ENCODE assay signal across 8 cellular contexts in the genomic region with DNA sequence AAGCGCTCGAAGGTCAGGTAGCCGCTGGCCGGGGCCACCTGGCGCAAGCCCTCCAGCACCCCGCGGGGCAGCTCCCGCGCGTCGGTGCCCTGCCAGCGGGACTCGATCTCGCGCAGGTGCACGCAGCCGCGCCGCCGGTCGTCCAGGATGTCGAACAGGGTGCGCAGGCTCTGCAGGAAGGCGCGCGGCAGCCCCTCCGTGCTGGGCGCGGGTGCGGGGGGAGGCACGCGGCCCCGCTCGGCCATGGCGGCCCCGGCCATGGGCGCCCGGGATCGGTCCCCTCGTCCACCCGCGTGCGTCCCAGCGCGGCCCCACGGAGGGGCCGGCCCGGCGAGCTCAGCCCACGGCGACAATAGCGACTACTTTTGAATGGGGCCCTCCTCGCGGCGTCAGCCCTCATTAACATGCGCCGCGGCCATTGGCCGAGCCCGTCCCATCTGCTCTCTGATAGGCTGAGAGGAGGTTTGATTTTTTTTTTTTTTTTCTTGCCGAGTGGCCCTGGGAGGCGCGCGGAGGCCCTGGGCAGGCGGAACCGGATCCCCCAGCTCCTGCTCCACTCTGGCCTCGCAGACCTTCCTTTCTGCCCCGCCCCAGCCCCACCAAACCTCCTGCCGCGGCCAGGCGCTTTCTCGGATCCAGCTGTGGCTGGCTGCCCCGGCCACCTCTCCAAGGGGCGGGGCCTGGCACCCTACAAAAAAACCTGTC. TPM values are rescaled to one million over a fixed set of nuclear protein-coding genes. Genes with fewer than 3 reads are reported as not detected.
DNase-seq lines count a peak whose midpoint lies in the region; ATAC-seq, FAIRE-seq and TF ChIP-seq lines count a peak whose summit lies in the region.

Gene SAPCD2 (minus strand): TSS at position 357 of the 705 bp plus-strand sequence. CDS start 97 bp downstream, at position 260.

- H3K4me1 ChIP-seq in esophagus squamous epithelium, result peaks cover 26 to 49% (median 31%) of the 10 kb centered on the region in 3 donors

- H3K27me3 Mint-ChIP-seq in activated T-cell treated with anti-CD3 and anti-CD28 coated beads, Interleukin-2, amount 50 U/mL, for 4 hours (ENCODE audit: low read depth), result no peaks in the 10 kb centered on the region
- peaks cover 0 to 5% (median 0%) of the 10 kb centered on the region in 3 donors for H3K27me3 Mint-ChIP-seq in naive B cell
- no peaks in the 10 kb centered on the region for H3K27me3 Mint-ChIP-seq in stimulated activated memory B cell treated with anti-CD40 and anti-IgM and Interleukin-4, amounts not matched to agents 10 μg/mL and 1 μg/mL and 100 μg/mL, for 72 hours

- peak within 1 kb of the TSS; percentile 72 for H3K4me3 Mint-ChIP-seq in activated T-cell treated with anti-CD3 and anti-CD28 coated beads, Interleukin-2, amount 50 U/mL, for 4 hours
- peak within 1 kb of the TSS; percentile 71 to 89 (median 84) for H3K4me3 Mint-ChIP-seq in naive B cell
- H3K4me3 Mint-ChIP-seq in stimulated activated memory B cell treated with anti-CD40 and anti-IgM and Interleukin-4, amounts not matched to agents 10 μg/mL and 1 μg/mL and 100 μg/mL, for 72 hours, result peak within 1 kb of the TSS; percentile 84

- no peaks in the 10 kb centered on the region for H3K9me3 ChIP-seq in esophagus squamous epithelium

- no peaks in the 10 kb centered on the region for H3K36me3 ChIP-seq in esophagus squamous epithelium

- DNase-seq in DMS153 (lab: John Stamatoyannopoulos, UW), result peak; percentile 94
- DNase-seq in Kasumi-1 (lab: John Stamatoyannopoulos, UW), result peak; percentile 84 to 86
- peak; percentile 85 for DNase-seq in RCC 7860 (ENCODE audit: low spot score)
- peak; percentile 73 for DNase-seq in activated T-cell treated with anti-CD3 and anti-CD28 coated beads, Interleukin-2, amount 50 U/mL, for 4 hours
- peak; percentile 49 for DNase-seq in esophagus squamous epithelium (lab: John Stamatoyannopoulos, UW)
- peak; percentile 89 for DNase-seq in naive B cell

- FAIRE-seq in RCC 7860 (lab: Jason Lieb, UNC), result peak; percentile 88

- peak in 2 of 4 donors; percentile 26 to 60 for TF ChIP-seq POLR2A in esophagus squamous epithelium (IDR thresholded peaks at IDR 0.05)

- peak within 1 kb of the TSS; percentile 34 to 79 (median 50) for H3K4me3 ChIP-seq in esophagus squamous epithelium

- peaks cover 0 to 23% (median 0%) of the 10 kb centered on the region in 4 donors for H3K27me3 ChIP-seq in esophagus squamous epithelium

- 0% methylated on average over 23 to 29 of the region's 74 CpGs for WGBS in esophagus squamous epithelium, 2 donors

- H3K36me3 Mint-ChIP-seq in activated T-cell treated with anti-CD3 and anti-CD28 coated beads, Interleukin-2, amount 50 U/mL, for 4 hours (ENCODE audit: insufficient read depth), result no peaks in the 10 kb centered on the region
- H3K36me3 Mint-ChIP-seq in naive B cell, result no peaks in the 10 kb centered on the region
- H3K36me3 Mint-ChIP-seq in stimulated activated memory B cell treated with anti-CD40 and anti-IgM and Interleukin-4, amounts not matched to agents 10 μg/mL and 1 μg/mL and 100 μg/mL, for 72 hours, result no peaks in the 10 kb centered on the region

- peak; percentile 63 for ATAC-seq in GM21723 (IDR thresholded peaks at IDR 0.05; ENCODE audit: unreplicated experiment)
- ATAC-seq in activated T-cell treated with anti-CD3 and anti-CD28 coated beads, Interleukin-2, amount 50 U/mL, for 4 hours, result peak; percentile 91 to 92
- peak; percentile 83 to 89 for ATAC-seq in naive B cell (ENCODE audit: low read depth in 2 of 2)
- peak; percentile 95 for ATAC-seq in stimulated activated memory B cell treated with anti-CD40 and anti-IgM and Interleukin-4, amounts not matched to agents 10 μg/mL and 1 μg/mL and 100 μg/mL, for 72 hours

- intact Hi-C loops in esophagus squamous epithelium (cut with DNase I), result no loop called here

- peaks cover 15% of the 10 kb centered on the region for H3K4me1 Mint-ChIP-seq in activated T-cell treated with anti-CD3 and anti-CD28 coated beads, Interleukin-2, amount 50 U/mL, for 4 hours (ENCODE audit: low read depth)
- peaks cover 17 to 20% (median 19%) of the 10 kb centered on the region in 3 donors for H3K4me1 Mint-ChIP-seq in naive B cell
- H3K4me1 Mint-ChIP-seq in stimulated activated memory B cell treated with anti-CD40 and anti-IgM and Interleukin-4, amounts not matched to agents 10 μg/mL and 1 μg/mL and 100 μg/mL, for 72 hours, result peaks cover 35% of the 10 kb centered on the region

- H3K27ac Mint-ChIP-seq in naive B cell, result peak within 1 kb of the TSS in 5 of 6 donors; percentile 33 to 96 (median 58)
- peak within 1 kb of the TSS; percentile 73 for H3K27ac Mint-ChIP-seq in stimulated activated memory B cell treated with anti-CD40 and anti-IgM and Interleukin-4, amounts not matched to agents 10 μg/mL and 1 μg/mL and 100 μg/mL, for 72 hours

- H3K9me3 Mint-ChIP-seq in activated T-cell treated with anti-CD3 and anti-CD28 coated beads, Interleukin-2, amount 50 U/mL, for 4 hours, result no peaks in the 10 kb centered on the region
- no peaks in the 10 kb centered on the region for H3K9me3 Mint-ChIP-seq in naive B cell
- H3K9me3 Mint-ChIP-seq in stimulated activated memory B cell treated with anti-CD40 and anti-IgM and Interleukin-4, amounts not matched to agents 10 μg/mL and 1 μg/mL and 100 μg/mL, for 72 hours, result no peaks in the 10 kb centered on the region

- H3K27ac ChIP-seq in esophagus squamous epithelium, result peak within 1 kb of the TSS; percentile 51 to 84 (median 73)

- TF ChIP-seq CTCF in esophagus squamous epithelium (IDR thresholded peaks at IDR 0.05), result peak in 1 of 6 experiments; percentile 4

RNA-seq across cellular contexts. Expression of gene SAPCD2, which starts in this region (rescaled TPM):
- total RNA-seq in activated T-cell treated with anti-CD3 and anti-CD28 coated beads, Interleukin-2, amount 50 U/mL, for 4 hours, result 1 to 10 TPM; 3.6 to 5.5 (median 4.6) TPM
- total RNA-seq in esophagus squamous epithelium, result 10 to 100 TPM in 3 of 4 donors, 1 to 10 TPM in 1; 8.2 to 21.2 (median 14.7) TPM
- under 1 TPM in 1 of 6 donors, not detected in 5; 0.05 TPM for polyA plus RNA-seq in naive B cell (ENCODE audit: low read depth in 6 of 6)

Comparison
In these comparisons a context has a peak if more than half of its experiments do, and no peak if none do; other contexts are left out.
1. Peak in every context shown above with its lines: DNase-seq, ATAC-seq, H3K4me3 ChIP-seq and H3K27ac ChIP-seq.
2. Peak in DNase-seq and ATAC-seq in naive B cell; RNA of the gene not detected or under 1 TPM.